In genomic region chr1:179366093-179366800, GRCh38 we compare ENCODE assay signal across 8 cellular contexts. TPM values are rescaled to one million over a fixed set of nuclear protein-coding genes. Genes with fewer than 3 reads are reported as not detected.
DNase-seq lines count a peak whose midpoint lies in the region; ATAC-seq lines count a peak whose summit lies in the region.

No MANE protein-coding gene starts in this region.

- ATAC-seq in GM18909 (IDR thresholded peaks at IDR 0.05; ENCODE audit: poor library complexity, unreplicated experiment) (peak; percentile 35), HG03442 (IDR thresholded peaks at IDR 0.05; ENCODE audit: unreplicated experiment) (peak; percentile 27), HG03469 (IDR thresholded peaks at IDR 0.05; ENCODE audit: unreplicated experiment) (no peak)

- H3K27ac Mint-ChIP-seq in activated CD4-positive, alpha-beta T cell treated with anti-CD3 and anti-CD28 coated beads, Interleukin-2, amount 10 ng/mL, durations not matched to agents 24 days and 14 days: peak overlapping the region; percentile 97

- peak overlapping the region; percentile 96 for H3K4me3 Mint-ChIP-seq in activated CD4-positive, alpha-beta T cell treated with anti-CD3 and anti-CD28 coated beads, Interleukin-2, amount 10 ng/mL, durations not matched to agents 24 days and 14 days

- peaks cover 9% of the 10 kb centered on the region for H3K4me1 Mint-ChIP-seq in activated CD4-positive, alpha-beta T cell treated with anti-CD3 and anti-CD28 coated beads, Interleukin-2, amount 10 ng/mL, durations not matched to agents 24 days and 14 days

- DNase-seq in AG20443 (ENCODE audit: low spot score): peak; percentile 27
- DNase-seq in activated CD4-positive, alpha-beta T cell treated with anti-CD3 and anti-CD28 coated beads, Interleukin-2, amount 10 ng/mL, durations not matched to agents 24 days and 14 days: no peak
- DNase-seq in germinal center (ENCODE audit: low spot score): peak; percentile 4
- peak; percentile 22 for DNase-seq in putamen (ENCODE audit: low spot score)
- DNase-seq in dedifferentiated amniotic fluid mesenchymal stem cell (ENCODE audit: extremely low spot score): no peak

- no peaks in the 10 kb centered on the region for H3K9me3 Mint-ChIP-seq in activated CD4-positive, alpha-beta T cell treated with anti-CD3 and anti-CD28 coated beads, Interleukin-2, amount 10 ng/mL, durations not matched to agents 24 days and 14 days

- peaks cover 2% of the 10 kb centered on the region for H3K36me3 Mint-ChIP-seq in activated CD4-positive, alpha-beta T cell treated with anti-CD3 and anti-CD28 coated beads, Interleukin-2, amount 10 ng/mL, durations not matched to agents 24 days and 14 days (ENCODE audit: low read depth)

- intact Hi-C loops in activated CD4-positive, alpha-beta T cell treated with anti-CD3 and anti-CD28 coated beads, Interleukin-2, amount 10 ng/mL, durations not matched to agents 24 days and 14 days (cut with micrococcal nuclease): loop anchor here (1.0 to 10.0 kb wide), 6 partner anchors 73 to 824 kb away; partner anchors contain the start of genes ABL2, FAM20B, QSOX1 and SOAT1

- H3K27me3 Mint-ChIP-seq in activated CD4-positive, alpha-beta T cell treated with anti-CD3 and anti-CD28 coated beads, Interleukin-2, amount 10 ng/mL, durations not matched to agents 24 days and 14 days: peaks cover 4% of the 10 kb centered on the region

RNA-seq across cellular contexts. Expression of gene AXDND1, which starts 0.5 kb away (rescaled TPM):
- total RNA-seq in activated CD4-positive, alpha-beta T cell treated with anti-CD3 and anti-CD28 coated beads, Interleukin-2, amount 10 ng/mL, durations not matched to agents 24 days and 14 days: 0.21 TPM in 1 of 2 replicates, not detected in the other

Comparison
In these comparisons a context has a peak if more than half of its experiments do, and no peak if none do; other contexts are left out.
1. DNase-seq: peak in AG20443 (single experiment), germinal center (single experiment) and putamen (single experiment); none in activated CD4-positive, alpha-beta T cell treated with anti-CD3 and anti-CD28 coated beads, Interleukin-2, amount 10 ng/mL, durations not matched to agents 24 days and 14 days (single experiment) and dedifferentiated amniotic fluid mesenchymal stem cell (single experiment).